In genomic region chr9:110048976-110049698, GRCh38 we compare ENCODE assay signal across 8 cellular contexts.
DNase-seq lines count a peak whose midpoint lies in the region; ATAC-seq and TF ChIP-seq lines count a peak whose summit lies in the region.

No MANE protein-coding gene starts in this region.

- ATAC-seq in HG03108 (IDR thresholded peaks at IDR 0.05; ENCODE audit: unreplicated experiment), result peak; percentile 4
- peak; percentile 68 for ATAC-seq in SK-N-SH treated with all-trans-retinoic acid at 6 μM for 48 hours
- ATAC-seq in lower lobe of right lung, result peak; percentile 37 to 57
- no peak for ATAC-seq in thoracic aorta (ENCODE audit: insufficient number of reproducible peaks, low FRiP score, low read depth)

- H3K9me3 ChIP-seq in lower lobe of right lung, result no peaks in the 10 kb centered on the region
- H3K9me3 ChIP-seq in thoracic aorta, result no peaks in the 10 kb centered on the region

- H3K27me3 Mint-ChIP-seq in chondrocyte (ENCODE audit: low read depth), result no peaks in the 10 kb centered on the region

- H3K36me3 ChIP-seq in lower lobe of right lung, result no peaks in the 10 kb centered on the region
- no peaks in the 10 kb centered on the region for H3K36me3 ChIP-seq in thoracic aorta

- no peak for TF ChIP-seq CTCF in chondrocyte (IDR thresholded peaks at IDR 0.05)
- no peak for TF ChIP-seq CTCF in lower lobe of right lung (IDR thresholded peaks at IDR 0.05)
- no peak for TF ChIP-seq CTCF in thoracic aorta (IDR thresholded peaks at IDR 0.05)

- intact Hi-C loops in lower lobe of right lung (cut with DNase I), result no loop called here

- H3K27ac Mint-ChIP-seq in chondrocyte (ENCODE audit: unreplicated experiment), result peak overlapping the region; percentile 94

- H3K4me3 ChIP-seq in lower lobe of right lung (peak overlapping the region; percentile 73), thoracic aorta (peak overlapping the region; percentile 95)

- peak overlapping the region; percentile 98 for H3K4me3 Mint-ChIP-seq in chondrocyte (ENCODE audit: unreplicated experiment)

- no peaks in the 10 kb centered on the region for H3K36me3 Mint-ChIP-seq in chondrocyte (ENCODE audit: low read depth)

- peak overlapping the region; percentile 78 for H3K27ac ChIP-seq in lower lobe of right lung
- peak overlapping the region; percentile 39 to 49 for H3K27ac ChIP-seq in thoracic aorta

- DNase-seq in stimulated activated CD4-positive, alpha-beta T cell treated with anti-CD3 and anti-CD28 coated beads, Interleukin-12 subunit alpha, Interleukin-12 subunit beta, amount 100 ng/mL, for 4 hours, result peak; percentile 10
- DNase-seq in stimulated activated CD4-positive, alpha-beta T cell treated with anti-CD3 and anti-CD28 coated beads, Interleukin-1b, Interleukin-23, amount 100 ng/mL, for 48 hours, result no peak
- DNase-seq in chondrocyte (ENCODE audit: low spot score), result peak; percentile 87
- no peak for DNase-seq in lower lobe of right lung
- no peak for DNase-seq in thoracic aorta (ENCODE audit: low spot score)
- DNase-seq in MV-4-11 (lab: John Stamatoyannopoulos, UW), result no peak

- H3K4me1 Mint-ChIP-seq in chondrocyte (ENCODE audit: low read depth), result peaks cover 46% of the 10 kb centered on the region

- H3K27me3 ChIP-seq in lower lobe of right lung (ENCODE audit: low read depth) (peaks cover 4% of the 10 kb centered on the region), thoracic aorta (replicated peaks; ENCODE audit: insufficient read depth) (no peaks in the 10 kb centered on the region)

- no peaks in the 10 kb centered on the region for H3K9me3 Mint-ChIP-seq in chondrocyte (ENCODE audit: low read depth)

- H3K4me1 ChIP-seq in lower lobe of right lung (peaks cover 46% of the 10 kb centered on the region), thoracic aorta (ENCODE audit: control insufficient read depth in 1 of 2, low read depth in 2 of 2) (peaks cover 15 to 20% of the 10 kb centered on the region in 2 donors)

TF ChIP-seq in SK-N-SH treated with all-trans-retinoic acid at 6 μM for 48 hours, 23 proteins besides CTCF, POLR2A, EP300 and RAD21:
- no peak for TF ChIP-seq CREB5 (CRISPR knock-in tag; IDR thresholded peaks at IDR 0.05; ENCODE audit: low read depth)
- TF ChIP-seq ZFP3 (CRISPR knock-in tag; IDR thresholded peaks at IDR 0.05), result no peak
- no peak for TF ChIP-seq OSR1 (CRISPR knock-in tag; IDR thresholded peaks at IDR 0.05)
- TF ChIP-seq SNAI2 (CRISPR knock-in tag; IDR thresholded peaks at IDR 0.05), result no peak
- TF ChIP-seq TSHZ2 (CRISPR knock-in tag; IDR thresholded peaks at IDR 0.05), result no peak
- no peak for TF ChIP-seq CSDC2 (CRISPR knock-in tag; IDR thresholded peaks at IDR 0.05)
- TF ChIP-seq ZNF70 (CRISPR knock-in tag; IDR thresholded peaks at IDR 0.05), result no peak
- TF ChIP-seq ESRRG (CRISPR knock-in tag; IDR thresholded peaks at IDR 0.05), result no peak
- no peak for TF ChIP-seq TCF4 (CRISPR knock-in tag; IDR thresholded peaks at IDR 0.05; ENCODE audit: borderline replicate concordance)
- no peak for TF ChIP-seq RARB (CRISPR knock-in tag; IDR thresholded peaks at IDR 0.05)
- TF ChIP-seq TOX (CRISPR knock-in tag; IDR thresholded peaks at IDR 0.05; ENCODE audit: borderline replicate concordance), result no peak
TF ChIP-seq in SK-N-SH treated with all-trans-retinoic acid at 6 μM for 48 hours: peak in this region for 0.

Comparison
In these comparisons a context has a peak if more than half of its experiments do, and no peak if none do; other contexts are left out.
1. DNase-seq: peak in stimulated activated CD4-positive, alpha-beta T cell treated with anti-CD3 and anti-CD28 coated beads, Interleukin-12 subunit alpha, Interleukin-12 subunit beta, amount 100 ng/mL, for 4 hours (single experiment) and chondrocyte (single experiment); none in stimulated activated CD4-positive, alpha-beta T cell treated with anti-CD3 and anti-CD28 coated beads, Interleukin-1b, Interleukin-23, amount 100 ng/mL, for 48 hours (single experiment), lower lobe of right lung (single experiment), thoracic aorta (single experiment) and MV-4-11 (single experiment).